Comparison of ENCODE assay signal across 25 cellular contexts in the genomic region with DNA sequence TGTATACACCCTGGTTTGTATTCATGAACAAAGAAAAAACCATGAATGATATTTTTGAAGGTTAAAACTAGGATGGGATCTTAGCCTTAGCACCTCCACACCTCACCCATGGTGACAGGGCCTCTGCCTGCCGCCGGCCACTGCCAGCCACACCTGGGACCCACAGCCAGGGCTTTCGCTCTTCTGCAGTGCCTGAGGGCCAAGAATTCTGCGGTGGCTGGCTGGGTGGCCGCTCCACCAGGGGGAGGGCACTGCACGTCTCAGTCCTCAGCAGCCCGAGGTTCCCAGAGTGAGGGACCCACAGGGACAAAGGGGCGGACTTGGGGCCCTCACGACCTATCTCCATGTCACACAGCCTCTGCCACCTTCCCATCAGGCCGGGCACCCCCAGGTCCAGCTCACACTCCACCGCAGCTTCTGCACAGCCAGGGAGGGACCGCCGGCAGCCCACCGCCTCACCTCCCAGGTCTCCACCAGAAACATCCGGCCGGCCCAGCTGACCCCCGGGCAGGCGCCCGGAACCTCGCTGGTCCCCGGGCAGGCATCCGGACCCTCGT. TPM values are rescaled to one million over a fixed set of nuclear protein-coding genes. Genes with fewer than 3 reads are reported as not detected.
"Had no signal": no experiment of that assay in that cellular context is flagged by ENCODE, and none has a peak within 500 bp of the region (broad histone marks: within the 10 kb centered on the region; RNA-seq: fewer than 3 reads in every experiment).

No MANE protein-coding gene starts in this region.

- H3K27ac ChIP-seq: SJCRH30 had no signal

- H3K27ac Mint-ChIP-seq: activated B cell treated with CpG ODN at 0.5 μM for 24 hours; activated CD4-positive, alpha-beta T cell treated with anti-CD3 and anti-CD28 coated beads, Interleukin-2, amount 10 ng/mL, durations not matched to agents 24 days and 14 days; activated CD8-positive, alpha-beta memory T cell treated with anti-CD3 and anti-CD28 coated beads, Interleukin-2, amount 10 ng/mL, durations not matched to agents 7 days and 5 days; activated naive CD8-positive, alpha-beta T cell; activated T-cell treated with anti-CD3 and anti-CD28 coated beads, Interleukin-2, amount 50 U/mL, for 24 hours; activated T-helper 1 cell treated with anti-CD3 and anti-CD28 coated beads, Interleukin-12 subunit alpha, Interleukin-12 subunit beta, Interleukin-2, Interleukin-4 antibody, amounts not matched to agents 30 ng/mL and 10 ng/mL and 1 ng/mL, durations not matched to agents 14 hours and 24 hours and 36 hours had no signal

- H3K4me3 ChIP-seq: K562, SJCRH30 had no signal

- DNase-seq: activated B cell treated with CpG ODN at 0.5 μM for 24 hours; activated CD4-positive, alpha-beta T cell treated with anti-CD3 and anti-CD28 coated beads for 1 hour; activated CD4-positive, alpha-beta T cell treated with anti-CD3 and anti-CD28 coated beads, Interleukin-2, amount 10 ng/mL, durations not matched to agents 24 days and 14 days; activated CD4-positive, alpha-beta T cell treated with anti-CD3 and anti-CD28 coated beads, Interleukin-2, amount 50 U/mL, for 48 hours; activated CD8-positive, alpha-beta memory T cell treated with anti-CD3 and anti-CD28 coated beads, Interleukin-2, amount 10 ng/mL, durations not matched to agents 7 days and 5 days; activated effector memory CD4-positive, alpha-beta T cell treated with Interleukin-2 at 50 U/mL for 16 hours; activated naive CD4-positive, alpha-beta T cell; activated T-cell treated with anti-CD3 and anti-CD28 coated beads, Interleukin-2, amount 50 U/mL, for 24 hours; amygdala; caudate nucleus; Karpas-422; NCI-H1105 treated with DMSO at 0.1 percent for 48 hours; NCI-H1436 treated with DMSO at 0.1 percent for 48 hours; NCI-H187; NCI-H2081; NCI-H446; NCI-H524; PC-3; SJCRH30; T-helper 2 cell; T1000 had no signal

- H3K27me3 ChIP-seq: SJCRH30 had no signal

- H3K9me3 ChIP-seq: SJCRH30 had no signal

- H3K9me3 Mint-ChIP-seq: activated B cell treated with CpG ODN at 0.5 μM for 24 hours; activated CD4-positive, alpha-beta T cell treated with anti-CD3 and anti-CD28 coated beads, Interleukin-2, amount 10 ng/mL, durations not matched to agents 24 days and 14 days; activated T-cell treated with anti-CD3 and anti-CD28 coated beads, Interleukin-2, amount 50 U/mL, for 24 hours; activated T-helper 1 cell treated with anti-CD3 and anti-CD28 coated beads, Interleukin-12 subunit alpha, Interleukin-12 subunit beta, Interleukin-2, Interleukin-4 antibody, amounts not matched to agents 30 ng/mL and 10 ng/mL and 1 ng/mL, durations not matched to agents 14 hours and 24 hours and 36 hours had no signal

- H3K36me3 ChIP-seq: SJCRH30 had no signal

- H3K27me3 Mint-ChIP-seq: activated B cell treated with CpG ODN at 0.5 μM for 24 hours; activated CD4-positive, alpha-beta T cell treated with anti-CD3 and anti-CD28 coated beads, Interleukin-2, amount 10 ng/mL, durations not matched to agents 24 days and 14 days; activated CD8-positive, alpha-beta memory T cell treated with anti-CD3 and anti-CD28 coated beads, Interleukin-2, amount 10 ng/mL, durations not matched to agents 7 days and 5 days; activated naive CD8-positive, alpha-beta T cell; activated T-cell treated with anti-CD3 and anti-CD28 coated beads, Interleukin-2, amount 50 U/mL, for 24 hours had no signal

- H3K36me3 Mint-ChIP-seq: activated CD8-positive, alpha-beta memory T cell treated with anti-CD3 and anti-CD28 coated beads, Interleukin-2, amount 10 ng/mL, durations not matched to agents 7 days and 5 days had no signal

- ATAC-seq: activated CD8-positive, alpha-beta memory T cell treated with anti-CD3 and anti-CD28 coated beads, Interleukin-2, amount 10 ng/mL, durations not matched to agents 7 days and 5 days; K562; PC-3; SK-N-SH treated with all-trans-retinoic acid at 6 μM for 48 hours had no signal

- H3K4me3 Mint-ChIP-seq: activated B cell treated with CpG ODN at 0.5 μM for 24 hours; activated CD4-positive, alpha-beta T cell treated with anti-CD3 and anti-CD28 coated beads, Interleukin-2, amount 10 ng/mL, durations not matched to agents 24 days and 14 days; activated CD8-positive, alpha-beta memory T cell treated with anti-CD3 and anti-CD28 coated beads, Interleukin-2, amount 10 ng/mL, durations not matched to agents 7 days and 5 days; activated naive CD8-positive, alpha-beta T cell; activated T-helper 1 cell treated with anti-CD3 and anti-CD28 coated beads, Interleukin-12 subunit alpha, Interleukin-12 subunit beta, Interleukin-2, Interleukin-4 antibody, amounts not matched to agents 30 ng/mL and 10 ng/mL and 1 ng/mL, durations not matched to agents 14 hours and 24 hours and 36 hours had no signal

RNA-seq across cellular contexts. Expression of a gene that starts 7.1 kb away (rescaled TPM):
- total RNA-seq: SJCRH30 had no signal

RNA-seq across cellular contexts. Expression of a gene that starts 25.1 kb away (rescaled TPM):
- total RNA-seq: activated B cell treated with CpG ODN at 0.5 μM for 24 hours; activated CD4-positive, alpha-beta T cell treated with anti-CD3 and anti-CD28 coated beads, Interleukin-2, amount 10 ng/mL, durations not matched to agents 24 days and 14 days; activated CD8-positive, alpha-beta memory T cell treated with anti-CD3 and anti-CD28 coated beads, Interleukin-2, amount 10 ng/mL, durations not matched to agents 7 days and 5 days; activated T-helper 1 cell treated with anti-CD3 and anti-CD28 coated beads, Interleukin-12 subunit alpha, Interleukin-12 subunit beta, Interleukin-2, Interleukin-4 antibody, amounts not matched to agents 30 ng/mL and 10 ng/mL and 1 ng/mL, durations not matched to agents 14 hours and 24 hours and 36 hours; PC-3; SJCRH30 had no signal
